14 cellular contexts compared by ENCODE assay signal in genomic region chr6:100484474-100484873, GRCh38. TPM values are rescaled to one million over a fixed set of nuclear protein-coding genes. Genes with fewer than 3 reads are reported as not detected.
DNase-seq lines count a peak whose midpoint lies in the region; ATAC-seq lines count a peak whose summit lies in the region.
"Had no signal": no experiment of that assay in that cellular context is flagged by ENCODE, and none has a peak within 500 bp of the region (broad histone marks: within the 10 kb centered on the region; RNA-seq: fewer than 3 reads in every experiment).

No MANE protein-coding gene starts in this region.

- H3K4me3 ChIP-seq in SJCRH30 = peak overlapping the region; percentile 9

- ATAC-seq in GM18502 (IDR thresholded peaks at IDR 0.05; ENCODE audit: poor library complexity, unreplicated experiment) = peak; percentile 43
- peak; percentile 37 for ATAC-seq in GM19324 (IDR thresholded peaks at IDR 0.05; ENCODE audit: low FRiP score, unreplicated experiment)
- ATAC-seq in HG02852 (IDR thresholded peaks at IDR 0.05; ENCODE audit: unreplicated experiment) = peak; percentile 53
- ATAC-seq in HG03469 (IDR thresholded peaks at IDR 0.05; ENCODE audit: unreplicated experiment) = no peak
- ATAC-seq: left cardiac atrium had no signal

- no peaks in the 10 kb centered on the region for H3K9me3 ChIP-seq in SJCRH30 (replicated peaks)

- no peaks in the 10 kb centered on the region for H3K27me3 ChIP-seq in SJCRH30

- peak overlapping the region; percentile 34 for H3K27ac ChIP-seq in SJCRH30

- peak; percentile 74 to 90 for DNase-seq in SJCRH30
- no peak for DNase-seq in SW 1271 (lab: John Stamatoyannopoulos, UW)
- no peak for DNase-seq in NCI-H1694 (lab: John Stamatoyannopoulos, UW)
- DNase-seq in EL = no peak
- DNase-seq: activated CD8-positive, alpha-beta memory T cell treated with anti-CD3 and anti-CD28 coated beads, Interleukin-2, amount 50 U/mL, for 48 hours; activated naive CD4-positive, alpha-beta T cell treated with anti-CD3 and anti-CD28 coated beads, Interleukin-2, amount 10 ng/mL, durations not matched to agents 7 days and 5 days; Calu3; effector memory CD4-positive, alpha-beta T cell; left cardiac atrium; NCI-H345 had no signal

- peaks cover 35% of the 10 kb centered on the region for H3K4me1 ChIP-seq in SJCRH30

- no peaks in the 10 kb centered on the region for H3K36me3 ChIP-seq in SJCRH30

RNA-seq across cellular contexts. Expression of gene SIM1, which starts 19.8 kb away (rescaled TPM):
- total RNA-seq in SJCRH30 (2014; rRNA removed; shearing (Covaris generic)) = 0.99 and 1.2 TPM in 2 replicates
- total RNA-seq: Calu3, left cardiac atrium had no signal

Comparison
In these comparisons a context has a peak if more than half of its experiments do, and no peak if none do; other contexts are left out.
1. DNase-seq: peak in SJCRH30 (2 of 2); none in SW 1271 (0 of 2), NCI-H1694 (single experiment) and EL (single experiment).